1 cellular context compared by ENCODE assay signal in genomic region chr2:15861172-15861822, GRCh38.
TF ChIP-seq lines count a peak whose summit lies in the region.

No MANE protein-coding gene starts in this region.

TF ChIP-seq in WTC11, 78 proteins besides CTCF, POLR2A, EP300 and RAD21 (continued from another document):
- TF ChIP-seq E2F1 (CRISPR knock-in tag; IDR thresholded peaks at IDR 0.05) (no peak), HMGXB4 (CRISPR knock-in tag; IDR thresholded peaks at IDR 0.05) (no peak), ETV6 (CRISPR knock-in tag; IDR thresholded peaks at IDR 0.05) (no peak), PRDM15 (CRISPR knock-in tag; IDR thresholded peaks at IDR 0.05) (no peak), ELF4 (CRISPR knock-in tag; IDR thresholded peaks at IDR 0.05; ENCODE audit: low read depth) (no peak), NFE2L1 (CRISPR knock-in tag; IDR thresholded peaks at IDR 0.05) (no peak)
